In the genomic region with DNA sequence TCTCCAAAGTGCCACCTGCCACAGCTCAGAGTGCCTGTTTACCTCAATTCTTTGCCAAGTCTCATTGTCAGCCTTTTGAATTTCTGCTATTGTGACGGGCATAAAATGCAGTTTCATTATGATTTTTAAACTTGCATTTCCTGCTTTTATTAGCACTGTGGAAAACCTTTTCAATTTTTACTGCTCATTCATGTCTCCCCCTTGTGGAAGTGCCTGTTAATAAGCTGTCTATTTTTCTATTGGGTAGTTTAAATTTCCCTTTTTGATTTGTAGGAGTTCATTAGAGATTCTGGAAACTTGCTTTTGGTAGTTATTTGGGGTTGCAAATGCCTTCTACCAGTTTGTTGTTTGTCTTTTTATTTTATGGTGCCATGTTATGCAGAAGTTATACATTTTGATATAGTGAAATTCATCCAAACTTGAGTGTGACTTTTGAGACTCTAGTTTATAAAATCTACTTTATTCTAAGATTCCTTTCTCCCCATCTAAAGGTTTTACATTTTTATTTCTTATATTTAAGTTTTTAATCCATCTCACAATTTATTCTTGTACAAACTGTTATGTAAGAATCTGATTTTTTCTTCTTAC, we compare ENCODE assay signal across 8 cellular contexts. TPM values are rescaled to one million over a fixed set of nuclear protein-coding genes. Genes with fewer than 3 reads are reported as not detected.
DNase-seq lines count a peak whose midpoint lies in the region; ATAC-seq, FAIRE-seq and TF ChIP-seq lines count a peak whose summit lies in the region.

No MANE protein-coding gene starts in this region.

- H3K36me3 ChIP-seq in ascending aorta = no peaks in the 10 kb centered on the region

- no peaks in the 10 kb centered on the region for H3K27me3 ChIP-seq in ascending aorta

- no peaks in the 10 kb centered on the region for H3K9me3 ChIP-seq in ascending aorta

- DNase-seq in AG08395 (ENCODE audit: low spot score) = peak; percentile 29
- no peak for DNase-seq in GM19239 (ENCODE audit: insufficient read length, low spot score)
- DNase-seq in ascending aorta (ENCODE audit: low spot score in 2 of 2) = no peak
- DNase-seq in iris pigment epithelial cell (ENCODE audit: low read depth) = peak; percentile 42
- DNase-seq in SIG-M5 treated with dmso at 0.1 percent for 504 hours (lab: John Stamatoyannopoulos, UW; ENCODE audit: unreplicated experiment) = no peak

- ATAC-seq in HG02970 (IDR thresholded peaks at IDR 0.05; ENCODE audit: low FRiP score, unreplicated experiment) (no peak), HG03378 (IDR thresholded peaks at IDR 0.05; ENCODE audit: unreplicated experiment) (no peak), HG03565 (IDR thresholded peaks at IDR 0.05; ENCODE audit: unreplicated experiment) (no peak)

- FAIRE-seq in GM19239 (lab: Jason Lieb, UNC) = peak; percentile 14

- intact Hi-C loops in ascending aorta (cut with DNase I) = loop anchor here (10.0 kb wide), 1 partner anchor 225 kb away; no protein-coding TSS in a partner anchor

- peak overlapping the region in 1 of 2 donors; percentile 36 for H3K4me3 ChIP-seq in ascending aorta

- no peaks in the 10 kb centered on the region for H3K4me1 ChIP-seq in ascending aorta

- H3K27ac ChIP-seq in ascending aorta = no peak overlapping the region

- TF ChIP-seq CTCF in ascending aorta (IDR thresholded peaks at IDR 0.05) = peak; percentile 24 to 64 (median 50)

RNA-seq across cellular contexts. Expression of a gene that starts 53.9 kb away (rescaled TPM):
- 13.5 TPM for total RNA-seq in ascending aorta

Comparison
In these comparisons a context has a peak if more than half of its experiments do, and no peak if none do; other contexts are left out.
1. DNase-seq: peak in AG08395 (single experiment) and iris pigment epithelial cell (single experiment); none in GM19239 (single experiment), ascending aorta (0 of 2) and SIG-M5 treated with dmso at 0.1 percent for 504 hours (single experiment).